ENCODE assay signal across 9 cellular contexts in the genomic region with DNA sequence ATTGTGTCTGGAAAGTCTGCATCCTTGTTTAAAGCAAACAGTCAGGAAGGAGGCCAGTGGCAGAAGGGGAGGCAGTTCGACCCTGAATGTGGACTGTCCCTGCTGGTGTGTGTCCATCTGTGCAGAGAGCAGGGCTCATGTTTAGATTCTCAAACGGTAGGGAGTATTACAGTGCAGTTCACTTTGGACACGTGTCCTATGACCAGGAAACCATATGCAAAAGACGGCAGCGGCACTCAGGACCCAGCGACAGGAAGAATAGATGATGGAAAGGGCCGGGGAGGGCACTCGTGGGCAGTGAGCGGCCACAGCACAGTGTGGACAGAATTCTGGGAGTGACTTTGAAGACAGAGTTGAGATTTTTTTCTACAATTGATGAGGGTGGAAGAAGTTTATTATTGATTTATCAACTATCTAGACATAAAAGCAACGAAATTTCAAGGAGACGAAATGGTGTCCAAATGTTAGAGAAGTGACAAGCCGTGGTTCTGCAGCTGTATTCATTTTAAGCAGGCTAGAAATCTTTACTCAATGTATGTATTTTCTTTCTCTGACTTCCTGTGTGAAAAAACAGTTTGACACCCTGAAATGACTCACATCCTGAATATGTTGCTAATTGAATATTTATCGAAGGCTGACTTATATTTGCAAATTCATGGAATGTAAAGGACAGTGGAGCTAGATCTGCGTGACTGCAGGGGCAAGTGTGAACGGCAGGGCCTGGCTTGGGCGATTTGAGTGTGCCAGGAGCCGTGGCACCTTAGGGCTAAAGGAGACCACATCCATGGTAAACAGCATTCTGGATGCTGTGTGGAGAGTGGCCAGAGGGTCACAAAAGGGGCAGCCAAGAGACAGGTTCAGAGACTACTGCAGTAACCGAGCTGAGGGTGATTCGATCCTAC.
DNase-seq lines count a peak whose midpoint lies in the region; ATAC-seq, FAIRE-seq and TF ChIP-seq lines count a peak whose summit lies in the region.
"Had no signal": no experiment of that assay in that cellular context is flagged by ENCODE, and none has a peak within 500 bp of the region (broad histone marks: within the 10 kb centered on the region; RNA-seq: fewer than 3 reads in every experiment).

No MANE protein-coding gene starts in this region.

- TF ChIP-seq CTCF in D721Med (IDR thresholded peaks at IDR 0.05; ENCODE audit: insufficient read depth, missing control alignments): no peak
- TF ChIP-seq CTCF in kidney (IDR thresholded peaks at IDR 0.05; ENCODE audit: borderline replicate concordance, extremely low read depth, insufficient read depth): no peak

- no peaks in the 10 kb centered on the region for H3K36me3 ChIP-seq in kidney (ENCODE audit: control insufficient read depth in 1 of 2, insufficient read depth in 2 of 2, low read length in 2 of 2)

- H3K4me3 Mint-ChIP-seq in T-helper 1 cell treated with Interleukin-12 subunit alpha and Interleukin-12 subunit beta and Interleukin-4 antibody, amounts not matched to agents 30 μg/mL and 1 μg/mL, for 36 hours: peak overlapping the region; percentile 79

- peak; percentile 75 for ATAC-seq in HG03108 (IDR thresholded peaks at IDR 0.05; ENCODE audit: unreplicated experiment)

- H3K27me3 Mint-ChIP-seq in T-helper 1 cell treated with Interleukin-12 subunit alpha and Interleukin-12 subunit beta and Interleukin-4 antibody, amounts not matched to agents 30 μg/mL and 1 μg/mL, for 36 hours (ENCODE audit: low read depth): no peaks in the 10 kb centered on the region

- H3K9me3 Mint-ChIP-seq in T-helper 1 cell treated with Interleukin-12 subunit alpha and Interleukin-12 subunit beta and Interleukin-4 antibody, amounts not matched to agents 30 μg/mL and 1 μg/mL, for 36 hours: no peaks in the 10 kb centered on the region

- intact Hi-C loops in kidney (cut with DNase I): no loop called here

- H3K4me1 ChIP-seq in kidney (ENCODE audit: control insufficient read depth in 1 of 2, insufficient read depth in 1 of 2, low read depth in 1 of 2, low read length in 2 of 2): peaks cover 0 to 2% of the 10 kb centered on the region in 2 donors

- peak; percentile 91 for FAIRE-seq in D721Med (lab: Jason Lieb, UNC)
- peak; percentile 96 for FAIRE-seq in GM19239 (lab: Jason Lieb, UNC)
- FAIRE-seq in kidney (lab: Jason Lieb, UNC): no peak

- no peak overlapping the region for H3K9ac ChIP-seq in kidney (ENCODE audit: low read length in 2 of 2)
- H3K9ac ChIP-seq: KMS-11 had no signal

- no peaks in the 10 kb centered on the region for H3K9me3 ChIP-seq in kidney (ENCODE audit: control insufficient read depth in 1 of 2, low read length in 2 of 2)

- H3K27ac Mint-ChIP-seq in T-helper 1 cell treated with Interleukin-12 subunit alpha and Interleukin-12 subunit beta and Interleukin-4 antibody, amounts not matched to agents 30 μg/mL and 1 μg/mL, for 36 hours: peak overlapping the region; percentile 95

- DNase-seq in D721Med (ENCODE audit: insufficient read length, low spot score) (no peak), GM19239 (ENCODE audit: insufficient read length, low spot score) (peak; percentile 25), glomerular visceral epithelial cell (ENCODE audit: extremely low spot score) (peak; percentile 27), AG20443 (ENCODE audit: low spot score) (no peak), DMS 273 treated with DMSO at 0.1 percent for 48 hours (lab: John Stamatoyannopoulos, UW) (no peak), kidney (no peak)

- no peak overlapping the region for H3K27ac ChIP-seq in kidney (ENCODE audit: low read depth in 2 of 2, low read length in 2 of 2)
- H3K27ac ChIP-seq: KMS-11 had no signal

- H3K4me1 Mint-ChIP-seq in T-helper 1 cell treated with Interleukin-12 subunit alpha and Interleukin-12 subunit beta and Interleukin-4 antibody, amounts not matched to agents 30 μg/mL and 1 μg/mL, for 36 hours (ENCODE audit: low read depth): peaks cover 43% of the 10 kb centered on the region

- H3K4me3 ChIP-seq in kidney (ENCODE audit: low read length in 2 of 2): no peak overlapping the region

- H3K36me3 Mint-ChIP-seq in T-helper 1 cell treated with Interleukin-12 subunit alpha and Interleukin-12 subunit beta and Interleukin-4 antibody, amounts not matched to agents 30 μg/mL and 1 μg/mL, for 36 hours (ENCODE audit: low read depth): peaks cover 8% of the 10 kb centered on the region

Comparison
In these comparisons a context has a peak if more than half of its experiments do, and no peak if none do; other contexts are left out.
1. DNase-seq: peak in GM19239 (single experiment) and glomerular visceral epithelial cell (single experiment); none in D721Med (single experiment), AG20443 (single experiment), DMS 273 treated with DMSO at 0.1 percent for 48 hours (single experiment) and kidney (single experiment).